ENCODE assay signal across 16 cellular contexts in the genomic region with DNA sequence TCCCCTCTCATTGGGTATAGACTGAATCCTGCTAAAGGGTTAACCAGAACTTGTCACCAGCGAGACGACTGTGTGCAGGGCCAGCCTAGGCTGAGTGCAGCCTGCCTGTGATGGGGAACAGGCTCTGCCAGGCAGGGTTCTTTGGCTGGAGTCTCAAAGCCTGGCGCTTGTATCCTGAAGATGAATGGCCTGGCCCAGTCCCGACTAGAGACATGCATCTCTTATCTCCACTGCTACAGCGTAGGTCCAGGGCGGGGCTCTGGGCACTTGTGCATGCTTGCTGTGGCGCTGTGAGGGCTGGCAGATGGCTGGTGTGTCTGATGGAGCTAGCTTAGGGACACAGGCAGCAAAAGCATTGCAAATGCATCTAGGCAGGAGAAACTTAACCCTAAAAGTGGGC. TPM values are rescaled to one million over a fixed set of nuclear protein-coding genes. Genes with fewer than 3 reads are reported as not detected.
DNase-seq lines count a peak whose midpoint lies in the region; ATAC-seq and TF ChIP-seq lines count a peak whose summit lies in the region.
"Had no signal": no experiment of that assay in that cellular context is flagged by ENCODE, and none has a peak within 500 bp of the region (broad histone marks: within the 10 kb centered on the region; RNA-seq: fewer than 3 reads in every experiment).

No MANE protein-coding gene starts in this region.

- no peaks in the 10 kb centered on the region for H3K27me3 ChIP-seq in foreskin keratinocyte
- H3K27me3 ChIP-seq: BLaER1 treated with 17β-estradiol and CSF1 and Interleukin-3, amounts not matched to agents 10 nM and 100 nM; breast epithelium had no signal

- TF ChIP-seq CTCF in foreskin keratinocyte (conservative IDR thresholded peaks at IDR 0.05): no peak

- H3K4me1 ChIP-seq in foreskin keratinocyte: peaks cover 6% of the 10 kb centered on the region
- H3K4me1 ChIP-seq: BLaER1 treated with 17β-estradiol and CSF1 and Interleukin-3, amounts not matched to agents 10 nM and 100 nM; breast epithelium had no signal

- DNase-seq in G401 (ENCODE audit: low spot score) (peak; percentile 98), NCI-H748 (lab: John Stamatoyannopoulos, UW; ENCODE audit: unreplicated experiment) (peak; percentile 39), nucleus accumbens (lab: John Stamatoyannopoulos, UW) (peak in 34 of 56 donors; percentile 11 to 62 (median 30)), GF-D8 (lab: John Stamatoyannopoulos, UW) (no peak), epidermal melanocyte (ENCODE audit: insufficient read length, low spot score) (no peak), foreskin keratinocyte (no peak)
- DNase-seq: activated CD4-positive, alpha-beta T cell treated with anti-CD3 and anti-CD28 coated beads for 36 hours; GOT3; immature natural killer cell; NCI-H2081 treated with DMSO at 0.1 percent for 48 hours; nephron progenitor cell had no signal

- ATAC-seq in esophagus mucosa: peak; percentile 6
- no peak for ATAC-seq in GM21723 (IDR thresholded peaks at IDR 0.05; ENCODE audit: unreplicated experiment)
- no peak for ATAC-seq in foreskin keratinocyte
- ATAC-seq: activated CD4-positive, alpha-beta T cell treated with anti-CD3 and anti-CD28 coated beads for 36 hours had no signal

- in situ Hi-C loops in G401 (cut with HindIII; ENCODE audit: low sequenced_read_pairs): no loop called here

- no peak overlapping the region for H3K27ac ChIP-seq in foreskin keratinocyte
- H3K27ac ChIP-seq: BLaER1 treated with 17β-estradiol and CSF1 and Interleukin-3, amounts not matched to agents 10 nM and 100 nM; breast epithelium had no signal

RNA-seq across cellular contexts. Expression of gene CHDH, which starts 50.1 kb away (rescaled TPM):
- 5.6 and 7.9 TPM in 2 replicates for total RNA-seq in G401 (2014; rRNA removed; shearing (Covaris generic))
- total RNA-seq in esophagus mucosa (1.6 TPM), foreskin keratinocyte (0.03 and 0.07 TPM in 2 replicates)
- polyA plus RNA-seq in foreskin keratinocyte: 0.01 and 0.02 TPM in 2 replicates
- polyA plus RNA-seq: immature natural killer cell had no signal

RNA-seq across cellular contexts. Expression of gene IL17RB, which starts 50.2 kb away (rescaled TPM):
- 0.12 and 0.54 TPM in 2 replicates for total RNA-seq in G401 (2014; rRNA removed; shearing (Covaris generic))
- 0.20 TPM for total RNA-seq in esophagus mucosa
- not detected in 2 replicates for total RNA-seq in foreskin keratinocyte
- polyA plus RNA-seq in foreskin keratinocyte: 0.03 TPM in 1 of 2 replicates, not detected in the other
- total RNA-seq: SK-MEL-5 had no signal

Comparison
In these comparisons a context has a peak if more than half of its experiments do, and no peak if none do; other contexts are left out.
1. DNase-seq: peak in G401 (single experiment), NCI-H748 (single experiment) and nucleus accumbens (34 of 56); none in GF-D8 (single experiment), epidermal melanocyte (single experiment) and foreskin keratinocyte (0 of 2).